In the genomic region with DNA sequence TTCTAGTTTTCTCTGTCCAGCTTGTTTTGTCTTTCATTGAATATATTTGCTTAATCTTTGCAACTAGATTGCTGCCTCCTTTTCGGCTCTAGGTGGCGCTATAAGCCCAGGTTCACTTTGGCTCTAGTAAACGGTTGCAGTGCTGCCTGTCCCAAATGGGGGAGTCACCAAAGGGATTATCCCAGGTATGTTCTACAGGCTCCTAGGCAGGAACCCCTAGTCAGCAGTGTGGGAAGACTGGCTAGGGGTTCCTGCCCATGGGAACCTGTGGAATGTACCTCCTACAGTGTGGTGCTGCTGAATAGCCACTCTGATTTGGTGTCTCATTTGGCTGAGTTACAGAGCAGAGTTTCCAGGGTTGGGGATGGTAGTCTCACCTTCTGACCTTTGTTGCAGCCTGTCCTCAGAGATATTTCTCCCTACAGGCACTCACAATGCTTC, we compare ENCODE assay signal across 8 cellular contexts.
DNase-seq lines count a peak whose midpoint lies in the region; ATAC-seq and TF ChIP-seq lines count a peak whose summit lies in the region.

No MANE protein-coding gene starts in this region.

- peaks cover 9% of the 10 kb centered on the region for H3K9me3 Mint-ChIP-seq in stimulated activated memory B cell treated with anti-CD40 and anti-IgM and Interleukin-4, amounts not matched to agents 10 μg/mL and 1 μg/mL and 100 μg/mL, for 72 hours

- H3K27me3 ChIP-seq in AG04450 (ENCODE audit: control insufficient read depth, insufficient read depth, low read length): no peaks in the 10 kb centered on the region
- H3K27me3 ChIP-seq in mammary epithelial cell (ENCODE audit: insufficient read depth, low read length): no peaks in the 10 kb centered on the region

- no peaks in the 10 kb centered on the region for H3K4me1 ChIP-seq in mammary epithelial cell (ENCODE audit: insufficient read depth, low read length)

- no peaks in the 10 kb centered on the region for H3K79me2 ChIP-seq in mammary epithelial cell (ENCODE audit: insufficient read depth, low read length)

- no peak overlapping the region for H2AFZ ChIP-seq in mammary epithelial cell (ENCODE audit: low read depth, low read length)

- H3K27ac Mint-ChIP-seq in stimulated activated memory B cell treated with anti-CD40 and anti-IgM and Interleukin-4, amounts not matched to agents 10 μg/mL and 1 μg/mL and 100 μg/mL, for 72 hours: no peak overlapping the region

- dilution Hi-C loops in mammary epithelial cell (cut with HindIII; ENCODE audit: low sequenced_read_pairs): no loop called here

- POLR2A ChIA-PET in AG04450 (lab: Yijun Ruan, JAX): no interaction called here

- H3K4me3 Mint-ChIP-seq in stimulated activated memory B cell treated with anti-CD40 and anti-IgM and Interleukin-4, amounts not matched to agents 10 μg/mL and 1 μg/mL and 100 μg/mL, for 72 hours: no peak overlapping the region

- CTCF ChIA-PET in AG04450 (lab: Charles Lee) (interaction anchor here (0.6 to 6.8 kb wide), 26 partner anchors 9 to 604 kb away, joined by 3 to 104 read pairs (median 4); no protein-coding TSS in a partner anchor), mammary epithelial cell (lab: Charles Lee; ENCODE audit: low non-redundant PET) (interaction anchor here (0.5 to 0.8 kb wide), 11 partner anchors 37 to 1183 kb away, joined by 3 to 5 read pairs (median 4); no protein-coding TSS in a partner anchor)

- 0% methylated on average over 3 of the region's 3 CpGs for WGBS in mammary epithelial cell (ENCODE audit: low coverage, missing lambda C conversion rate)

- DNase-seq in AG04450 (ENCODE audit: low read depth, low spot score) (no peak), GM10266 (ENCODE audit: extremely low spot score) (peak; percentile 34), NCI-H524 treated with DMSO at 0.1 percent for 48 hours (lab: John Stamatoyannopoulos, UW) (peak; percentile 13), mammary epithelial cell (peak; percentile 44), myocyte (ENCODE audit: low read depth) (peak; percentile 60), NCI-H1436 treated with DMSO at 0.1 percent for 48 hours (lab: John Stamatoyannopoulos, UW) (no peak)

- H3K4me2 ChIP-seq in mammary epithelial cell (ENCODE audit: insufficient read depth, low read depth, low read length): no peak overlapping the region

- intact Hi-C loops in mammary epithelial cell (cut with micrococcal nuclease): loop anchor here (1.0 to 5.0 kb wide), 4 partner anchors 65 to 427 kb away; no protein-coding TSS in a partner anchor

- H4K20me1 ChIP-seq in mammary epithelial cell (ENCODE audit: insufficient read depth, low read length): no peaks in the 10 kb centered on the region

- H3K9ac ChIP-seq in mammary epithelial cell (ENCODE audit: insufficient read depth, low read length): no peak overlapping the region

- in situ Hi-C loops in mammary epithelial cell (cut with MboI; ENCODE audit: low sequenced_read_pairs in 2 of 2): loop anchor here in 1 of 2 donors (10.0 to 25.0 kb wide), 2 partner anchors 65 to 263 kb away; partner anchors contain the start of gene LHFPL2

- TF ChIP-seq CTCF in AG04450 (IDR thresholded peaks at IDR 0.05; ENCODE audit: low read depth, low read length): peak; percentile 77
- TF ChIP-seq CTCF in GM10266 (IDR thresholded peaks at IDR 0.05; ENCODE audit: control insufficient read depth, insufficient read depth, low read depth, missing control alignments): peak; percentile 69
- peak; percentile 79 to 83 for TF ChIP-seq CTCF in mammary epithelial cell (conservative IDR thresholded peaks at IDR 0.05 in 1 of 2, IDR thresholded peaks at IDR 0.05 in 1 of 2; ENCODE audit: extremely low read depth in 1 of 2, insufficient read depth in 1 of 2, low read depth in 1 of 2, low read length in 2 of 2)

- BruUV-seq in mammary epithelial cell (replicated peaks; lab: Mats Ljungman, UMichigan): no TSS peak

- H3K9me3 ChIP-seq in AG04450 (ENCODE audit: control insufficient read depth, insufficient read depth, low read length) (no peaks in the 10 kb centered on the region), mammary epithelial cell (replicated peaks; ENCODE audit: insufficient read depth, low read length) (no peaks in the 10 kb centered on the region)

- peaks cover 5% of the 10 kb centered on the region for H3K4me1 Mint-ChIP-seq in stimulated activated memory B cell treated with anti-CD40 and anti-IgM and Interleukin-4, amounts not matched to agents 10 μg/mL and 1 μg/mL and 100 μg/mL, for 72 hours

- ATAC-seq in HG03565 (IDR thresholded peaks at IDR 0.05; ENCODE audit: unreplicated experiment): no peak
- ATAC-seq in stimulated activated memory B cell treated with anti-CD40 and anti-IgM and Interleukin-4, amounts not matched to agents 10 μg/mL and 1 μg/mL and 100 μg/mL, for 72 hours: no peak

- no peaks in the 10 kb centered on the region for H3K27me3 Mint-ChIP-seq in stimulated activated memory B cell treated with anti-CD40 and anti-IgM and Interleukin-4, amounts not matched to agents 10 μg/mL and 1 μg/mL and 100 μg/mL, for 72 hours

- H3K36me3 ChIP-seq in mammary epithelial cell (ENCODE audit: insufficient read depth, low read length): no peaks in the 10 kb centered on the region

- H3K27ac ChIP-seq in AG04450 (ENCODE audit: low read depth, low read length) (no peak overlapping the region), mammary epithelial cell (ENCODE audit: insufficient read depth, low read depth, low read length) (no peak overlapping the region)

- no peak overlapping the region for H3K4me3 ChIP-seq in AG04450 (ENCODE audit: low read depth, low read length)
- no peak overlapping the region for H3K4me3 ChIP-seq in mammary epithelial cell (replicated peaks in 1 of 3; ENCODE audit: insufficient read depth in 1 of 3, low read depth in 2 of 3, low read length in 3 of 3)

- peaks cover 38% of the 10 kb centered on the region for H3K36me3 Mint-ChIP-seq in stimulated activated memory B cell treated with anti-CD40 and anti-IgM and Interleukin-4, amounts not matched to agents 10 μg/mL and 1 μg/mL and 100 μg/mL, for 72 hours

Comparison
In these comparisons a context has a peak if more than half of its experiments do, and no peak if none do; other contexts are left out.
1. DNase-seq: peak in GM10266 (single experiment), NCI-H524 treated with DMSO at 0.1 percent for 48 hours (single experiment), mammary epithelial cell (single experiment) and myocyte (single experiment); none in AG04450 (single experiment) and NCI-H1436 treated with DMSO at 0.1 percent for 48 hours (single experiment).
2. Peak in every context shown above with its lines, with median percentiles within 50 percentile points of each other: CTCF ChIP-seq.